Comparison of ENCODE assay signal across 10 cellular contexts in genomic region chr14:61752626-61753025, GRCh38. TPM values are rescaled to one million over a fixed set of nuclear protein-coding genes. Genes with fewer than 3 reads are reported as not detected.
DNase-seq lines count a peak whose midpoint lies in the region; ATAC-seq and TF ChIP-seq lines count a peak whose summit lies in the region.
"Had no signal": no experiment of that assay in that cellular context is flagged by ENCODE, and none has a peak within 500 bp of the region (broad histone marks: within the 10 kb centered on the region; RNA-seq: fewer than 3 reads in every experiment).

No MANE protein-coding gene starts in this region.

- DNase-seq in activated naive CD8-positive, alpha-beta T cell treated with anti-CD3 and anti-CD28 coated beads, Interleukin-2, amount 50 U/mL, for 24 hours: no peak
- no peak for DNase-seq in activated naive CD8-positive, alpha-beta T cell treated with anti-CD3 and anti-CD28 coated beads for 36 hours
- DNase-seq in adipocyte (ENCODE audit: low read depth) (no peak), lower lobe of right lung (no peak), G401 (ENCODE audit: low spot score) (no peak), HuH-7.5 (ENCODE audit: low spot score) (no peak)
- DNase-seq: ACHN had no signal

- no peak for TF ChIP-seq CTCF in lower lobe of right lung (IDR thresholded peaks at IDR 0.05)

- in situ Hi-C loops in G401 (cut with HindIII; ENCODE audit: low sequenced_read_pairs): no loop called here

- H3K36me3 ChIP-seq in adipocyte (ENCODE audit: control insufficient read depth, insufficient read depth, low read length, severe bottlenecking) (peaks cover 29% of the 10 kb centered on the region), subcutaneous abdominal adipose tissue (ENCODE audit: control insufficient read depth in 5 of 5, insufficient read depth in 5 of 5, low read length in 5 of 5) (peaks cover 0 to 5% (median 0%) of the 10 kb centered on the region in 5 donors), lower lobe of right lung (peaks cover 5% of the 10 kb centered on the region)

- H3K9ac ChIP-seq in adipocyte (ENCODE audit: low read length) (peak overlapping the region; percentile 84), subcutaneous abdominal adipose tissue (ENCODE audit: low read length in 5 of 5) (no peak overlapping the region)

- H3K27ac ChIP-seq in subcutaneous abdominal adipose tissue (ENCODE audit: low read depth, low read length) (peak overlapping the region; percentile 82), lower lobe of right lung (no peak overlapping the region)
- H3K27ac ChIP-seq: HL-60 had no signal

- H3K27me3 Mint-ChIP-seq in activated naive CD8-positive, alpha-beta T cell treated with anti-CD3 and anti-CD28 coated beads, Interleukin-2, amount 50 U/mL, for 24 hours: peaks cover 4% of the 10 kb centered on the region
- no peaks in the 10 kb centered on the region for H3K27me3 Mint-ChIP-seq in activated naive CD8-positive, alpha-beta T cell treated with anti-CD3 and anti-CD28 coated beads for 36 hours

- no peaks in the 10 kb centered on the region for H3K27me3 ChIP-seq in adipocyte (replicated peaks; ENCODE audit: control insufficient read depth, insufficient read depth, low read length)
- H3K27me3 ChIP-seq in subcutaneous abdominal adipose tissue (ENCODE audit: control insufficient read depth in 5 of 5, insufficient read depth in 4 of 5, low read length in 5 of 5): no peaks in the 10 kb centered on the region
- H3K27me3 ChIP-seq in lower lobe of right lung (ENCODE audit: low read depth): no peaks in the 10 kb centered on the region

- H3K4me3 ChIP-seq in adipocyte (ENCODE audit: low read length): no peak overlapping the region
- H3K4me3 ChIP-seq in subcutaneous abdominal adipose tissue (ENCODE audit: low read depth in 1 of 5, low read length in 5 of 5): no peak overlapping the region
- H3K4me3 ChIP-seq in lower lobe of right lung: no peak overlapping the region

- H3K36me3 Mint-ChIP-seq in activated naive CD8-positive, alpha-beta T cell treated with anti-CD3 and anti-CD28 coated beads, Interleukin-2, amount 50 U/mL, for 24 hours (ENCODE audit: low read depth): peaks cover 29% of the 10 kb centered on the region
- H3K36me3 Mint-ChIP-seq in activated naive CD8-positive, alpha-beta T cell treated with anti-CD3 and anti-CD28 coated beads for 36 hours: peaks cover 30% of the 10 kb centered on the region

- H3K4me3 Mint-ChIP-seq in activated naive CD8-positive, alpha-beta T cell treated with anti-CD3 and anti-CD28 coated beads, Interleukin-2, amount 50 U/mL, for 24 hours: no peak overlapping the region
- no peak overlapping the region for H3K4me3 Mint-ChIP-seq in activated naive CD8-positive, alpha-beta T cell treated with anti-CD3 and anti-CD28 coated beads for 36 hours

- peaks cover 38% of the 10 kb centered on the region for H3K4me1 Mint-ChIP-seq in activated naive CD8-positive, alpha-beta T cell treated with anti-CD3 and anti-CD28 coated beads, Interleukin-2, amount 50 U/mL, for 24 hours
- peaks cover 20% of the 10 kb centered on the region for H3K4me1 Mint-ChIP-seq in activated naive CD8-positive, alpha-beta T cell treated with anti-CD3 and anti-CD28 coated beads for 36 hours

- H3K27ac Mint-ChIP-seq in activated naive CD8-positive, alpha-beta T cell treated with anti-CD3 and anti-CD28 coated beads, Interleukin-2, amount 50 U/mL, for 24 hours: peak overlapping the region; percentile 61
- H3K27ac Mint-ChIP-seq in activated naive CD8-positive, alpha-beta T cell treated with anti-CD3 and anti-CD28 coated beads for 36 hours: no peak overlapping the region

- intact Hi-C loops in lower lobe of right lung (cut with DNase I): no loop called here

- no peaks in the 10 kb centered on the region for H3K9me3 ChIP-seq in adipocyte (ENCODE audit: control insufficient read depth, low read length)
- peaks cover 0 to 4% (median 0%) of the 10 kb centered on the region in 5 donors for H3K9me3 ChIP-seq in subcutaneous abdominal adipose tissue (ENCODE audit: control insufficient read depth in 5 of 5, low read length in 5 of 5)
- no peaks in the 10 kb centered on the region for H3K9me3 ChIP-seq in lower lobe of right lung

- H3K4me1 ChIP-seq in adipocyte (ENCODE audit: control insufficient read depth, insufficient read depth, low read length) (peaks cover 67% of the 10 kb centered on the region), subcutaneous abdominal adipose tissue (ENCODE audit: control insufficient read depth in 5 of 5, insufficient read depth in 5 of 5, low read length in 5 of 5) (peaks cover 0 to 39% (median 14%) of the 10 kb centered on the region in 5 donors), lower lobe of right lung (peaks cover 28% of the 10 kb centered on the region)

- no peak for ATAC-seq in activated naive CD8-positive, alpha-beta T cell treated with anti-CD3 and anti-CD28 coated beads, Interleukin-2, amount 50 U/mL, for 24 hours
- ATAC-seq in HG03280 (IDR thresholded peaks at IDR 0.05; ENCODE audit: unreplicated experiment): peak; percentile 32
- ATAC-seq in lower lobe of right lung: no peak

- no peaks in the 10 kb centered on the region for H3K9me3 Mint-ChIP-seq in activated naive CD8-positive, alpha-beta T cell treated with anti-CD3 and anti-CD28 coated beads, Interleukin-2, amount 50 U/mL, for 24 hours
- no peaks in the 10 kb centered on the region for H3K9me3 Mint-ChIP-seq in activated naive CD8-positive, alpha-beta T cell treated with anti-CD3 and anti-CD28 coated beads for 36 hours

RNA-seq across cellular contexts. Expression of gene SNAPC1, which starts 9.6 kb away (rescaled TPM):
- 10 to 100 TPM in 1 of 2 experiments, 1 to 10 TPM in 1; 9.2 to 10.2 TPM for total RNA-seq in activated naive CD8-positive, alpha-beta T cell treated with anti-CD3 and anti-CD28 coated beads for 36 hours
- total RNA-seq in lower lobe of right lung: 6.2 TPM
- total RNA-seq in G401 (2014; rRNA removed; shearing (Covaris generic)): 11.8 and 13.1 TPM in 2 replicates

RNA-seq across cellular contexts. Expression of gene HIF1A, which starts 57.3 kb away (rescaled TPM):
- 100 to 1,000 TPM; 157 to 158 TPM for total RNA-seq in activated naive CD8-positive, alpha-beta T cell treated with anti-CD3 and anti-CD28 coated beads for 36 hours
- 68.6 TPM for total RNA-seq in lower lobe of right lung
- 72.6 and 115 TPM in 2 replicates for total RNA-seq in G401 (2014; rRNA removed; shearing (Covaris generic))

RNA-seq across cellular contexts. Expression of gene SYT16, which starts 59.9 kb away (rescaled TPM):
- total RNA-seq in activated naive CD8-positive, alpha-beta T cell treated with anti-CD3 and anti-CD28 coated beads for 36 hours: under 1 TPM in 1 of 2 experiments, not detected in 1; 0.14 TPM
- total RNA-seq in lower lobe of right lung: 0.18 TPM
- total RNA-seq in G401 (2014; rRNA removed; shearing (Covaris generic)): not detected in 2 replicates
